8 cellular contexts compared by ENCODE assay signal in the genomic region with DNA sequence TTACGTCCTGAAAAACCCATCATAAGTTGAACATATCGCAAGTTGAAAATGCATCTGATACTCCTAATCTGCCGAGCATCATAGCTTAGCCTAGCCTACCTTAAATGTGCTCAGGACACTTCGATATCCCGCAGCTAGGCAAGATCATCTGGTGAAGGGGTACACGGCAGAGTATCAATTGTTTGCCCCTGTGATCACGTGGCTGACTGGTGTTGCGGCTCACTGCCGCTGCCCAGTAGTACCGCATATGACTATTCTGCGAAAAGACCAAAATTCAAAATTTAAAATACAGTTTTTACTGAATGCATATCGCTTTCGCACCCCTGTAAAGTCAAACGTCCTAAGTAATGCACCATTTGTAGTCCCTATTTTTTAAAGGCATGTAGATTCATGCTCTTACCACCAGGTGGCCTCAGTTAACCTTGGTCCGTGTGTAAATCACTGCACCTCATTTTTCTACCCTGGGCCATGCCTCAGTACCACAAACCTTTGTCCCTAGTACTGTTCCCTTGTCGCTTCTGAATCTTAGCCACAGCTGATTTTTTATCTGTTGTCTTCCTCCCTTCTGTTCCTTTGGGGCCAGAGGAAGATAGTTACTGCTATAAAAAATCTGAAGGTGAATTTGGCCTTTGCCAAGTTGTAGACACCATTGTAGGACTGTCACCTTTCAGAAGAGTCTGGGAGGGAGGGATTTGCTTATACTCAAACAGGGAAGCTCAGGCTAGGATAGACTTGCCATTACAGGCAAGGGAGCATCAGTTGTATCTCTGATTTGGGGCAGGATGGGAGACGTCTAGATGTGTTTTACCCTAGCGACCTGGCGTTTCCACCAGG. TPM values are rescaled to one million over a fixed set of nuclear protein-coding genes. Genes with fewer than 3 reads are reported as not detected.
DNase-seq lines count a peak whose midpoint lies in the region; ATAC-seq and TF ChIP-seq lines count a peak whose summit lies in the region.

No MANE protein-coding gene starts in this region.

- no peak for TF ChIP-seq EP300 in suprapubic skin (IDR thresholded peaks at IDR 0.05)

- H3K9me3 ChIP-seq in HUES64 (ENCODE audit: insufficient read depth, low read depth, low read length) (no peaks in the 10 kb centered on the region), endocrine pancreas (ENCODE audit: control insufficient read depth, low read length) (no peaks in the 10 kb centered on the region), suprapubic skin (no peaks in the 10 kb centered on the region)

- H3K27ac Mint-ChIP-seq in memory B cell: no peak overlapping the region

- 52% methylated on average over 19 of the region's 19 CpGs for WGBS in HUES64
- WGBS in suprapubic skin: 51% methylated on average over 19 of the region's 19 CpGs

- TF ChIP-seq POLR2A in suprapubic skin (IDR thresholded peaks at IDR 0.05): no peak

- H3K4me1 Mint-ChIP-seq in memory B cell: peaks cover 9% of the 10 kb centered on the region

- peak; percentile 78 for ATAC-seq in memory B cell (ENCODE audit: low read depth)

- H3K27me3 ChIP-seq in HUES64 (ENCODE audit: insufficient read depth, low read length): no peaks in the 10 kb centered on the region
- H3K27me3 ChIP-seq in endocrine pancreas (ENCODE audit: control insufficient read depth, insufficient read depth, low read length): no peaks in the 10 kb centered on the region
- H3K27me3 ChIP-seq in suprapubic skin: no peaks in the 10 kb centered on the region

- peaks cover 16% of the 10 kb centered on the region for H3K36me3 Mint-ChIP-seq in memory B cell

- no peaks in the 10 kb centered on the region for H3K9me3 Mint-ChIP-seq in memory B cell

- no peaks in the 10 kb centered on the region for H3K27me3 Mint-ChIP-seq in memory B cell

- H3K4me1 ChIP-seq in HUES64 (ENCODE audit: insufficient read depth, low read length): no peaks in the 10 kb centered on the region
- no peaks in the 10 kb centered on the region for H3K4me1 ChIP-seq in endocrine pancreas (ENCODE audit: control insufficient read depth, insufficient read depth, low read length)
- H3K4me1 ChIP-seq in suprapubic skin: peaks cover 11% of the 10 kb centered on the region

- H3K36me3 ChIP-seq in HUES64 (ENCODE audit: insufficient read depth, low read length) (peaks cover 14% of the 10 kb centered on the region), endocrine pancreas (ENCODE audit: control insufficient read depth, insufficient read depth, low read length) (no peaks in the 10 kb centered on the region), suprapubic skin (peaks cover 19% of the 10 kb centered on the region)

- H3K4me3 Mint-ChIP-seq in memory B cell: no peak overlapping the region

- no peak overlapping the region for H3K27ac ChIP-seq in HUES64 (ENCODE audit: low read depth, low read length)
- no peak overlapping the region for H3K27ac ChIP-seq in suprapubic skin

- TF ChIP-seq CTCF in suprapubic skin (IDR thresholded peaks at IDR 0.05): peak; percentile 73 to 77

- peak; percentile 5 to 56 for DNase-seq in NCI-H446 (lab: John Stamatoyannopoulos, UW)
- DNase-seq in NCI-H446 treated with DMSO at 0.1 percent for 48 hours (lab: John Stamatoyannopoulos, UW): no peak
- peak; percentile 28 for DNase-seq in SKM-1 (lab: John Stamatoyannopoulos, UW; ENCODE audit: unreplicated experiment)
- DNase-seq in memory B cell (ENCODE audit: low spot score in 2 of 2): peak; percentile 25 to 40
- no peak for DNase-seq in suprapubic skin (ENCODE audit: low spot score in 2 of 2)
- no peak for DNase-seq in activated effector memory CD4-positive, alpha-beta T cell treated with Interleukin-2 at 50 U/mL for 16 hours

- H3K4me3 ChIP-seq in HUES64 (ENCODE audit: low read length) (peak overlapping the region; percentile 24; the same call in 1 of the 2 replicates), endocrine pancreas (ENCODE audit: control insufficient read depth, insufficient read depth, low read length) (peak overlapping the region; percentile 58), suprapubic skin (no peak overlapping the region)

- peak overlapping the region; percentile 36; the same call in 1 of the 2 replicates for H3K9ac ChIP-seq in HUES64 (ENCODE audit: low read depth, low read length)
- H3K9ac ChIP-seq in endocrine pancreas (ENCODE audit: control insufficient read depth, insufficient read depth, low read length): peak overlapping the region; percentile 30

RNA-seq across cellular contexts. Expression of gene WWP2, which starts 34.4 kb away (rescaled TPM):
- polyA plus RNA-seq in HUES64 (2013, experiment 1 of 2): 26.4 TPM
- 21.9 TPM for polyA plus RNA-seq in HUES64 (2013, experiment 2 of 2)
- total RNA-seq in suprapubic skin: 10 to 100 TPM; 27.1 to 48.9 (median 42.2) TPM

RNA-seq across cellular contexts. Expression of gene NOB1, which starts 41.8 kb away (rescaled TPM):
- polyA plus RNA-seq in HUES64 (2013, experiment 1 of 2): 64.9 TPM
- polyA plus RNA-seq in HUES64 (2013, experiment 2 of 2): 62.8 TPM
- 10 to 100 TPM; 45.2 to 62.9 (median 52.1) TPM for total RNA-seq in suprapubic skin

Comparison
In these comparisons a context has a peak if more than half of its experiments do, and no peak if none do; other contexts are left out.
1. DNase-seq: peak in NCI-H446 (2 of 2), SKM-1 (single experiment) and memory B cell (2 of 2); none in NCI-H446 treated with DMSO at 0.1 percent for 48 hours (single experiment), suprapubic skin (0 of 2) and activated effector memory CD4-positive, alpha-beta T cell treated with Interleukin-2 at 50 U/mL for 16 hours (single experiment).